ENCODE assay signal across 1 cellular context in the genomic region with DNA sequence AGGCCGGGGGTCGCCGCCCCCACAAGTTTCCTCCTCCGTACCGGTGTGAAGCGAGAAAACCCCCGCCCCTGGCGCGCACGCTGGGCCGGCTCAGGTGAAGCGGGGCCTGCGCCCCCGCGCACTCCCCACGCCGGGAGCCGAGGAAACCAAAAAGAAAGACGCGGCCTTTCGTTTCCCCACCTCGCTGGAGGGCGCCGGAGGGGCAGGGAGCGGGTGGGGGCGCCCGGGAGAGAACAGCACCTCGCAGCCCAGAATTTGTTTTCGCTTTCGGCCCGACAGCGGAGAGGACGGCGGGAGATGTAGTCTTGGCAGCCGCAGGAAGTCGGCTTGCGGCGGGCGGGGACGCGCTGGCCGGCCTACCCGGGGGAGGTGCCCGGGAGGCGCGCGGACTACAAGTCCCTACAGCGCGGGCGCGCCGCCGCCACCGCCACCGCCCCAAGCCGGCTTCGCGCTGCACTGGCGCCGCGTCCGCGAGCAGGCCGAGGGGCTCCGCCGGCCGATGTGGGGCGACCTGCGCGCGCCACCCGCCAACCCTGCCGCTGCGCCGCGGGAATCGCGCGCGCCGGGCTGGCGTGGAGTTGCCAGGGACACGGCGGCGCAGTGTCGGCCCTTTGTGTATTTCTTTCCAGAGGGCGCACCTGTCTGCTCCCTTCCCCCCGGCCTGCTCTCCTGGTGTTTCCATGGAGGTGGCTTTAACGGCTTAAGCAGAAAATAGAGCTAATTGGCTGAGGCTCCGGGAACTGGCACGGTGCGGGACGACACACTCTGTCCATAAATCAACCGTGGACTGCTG.
A peak's percentile ranks its signal among the peaks of the same experiment; 100 is the strongest.
TF ChIP-seq lines count a peak whose summit lies in the region.

A gene with protein sequence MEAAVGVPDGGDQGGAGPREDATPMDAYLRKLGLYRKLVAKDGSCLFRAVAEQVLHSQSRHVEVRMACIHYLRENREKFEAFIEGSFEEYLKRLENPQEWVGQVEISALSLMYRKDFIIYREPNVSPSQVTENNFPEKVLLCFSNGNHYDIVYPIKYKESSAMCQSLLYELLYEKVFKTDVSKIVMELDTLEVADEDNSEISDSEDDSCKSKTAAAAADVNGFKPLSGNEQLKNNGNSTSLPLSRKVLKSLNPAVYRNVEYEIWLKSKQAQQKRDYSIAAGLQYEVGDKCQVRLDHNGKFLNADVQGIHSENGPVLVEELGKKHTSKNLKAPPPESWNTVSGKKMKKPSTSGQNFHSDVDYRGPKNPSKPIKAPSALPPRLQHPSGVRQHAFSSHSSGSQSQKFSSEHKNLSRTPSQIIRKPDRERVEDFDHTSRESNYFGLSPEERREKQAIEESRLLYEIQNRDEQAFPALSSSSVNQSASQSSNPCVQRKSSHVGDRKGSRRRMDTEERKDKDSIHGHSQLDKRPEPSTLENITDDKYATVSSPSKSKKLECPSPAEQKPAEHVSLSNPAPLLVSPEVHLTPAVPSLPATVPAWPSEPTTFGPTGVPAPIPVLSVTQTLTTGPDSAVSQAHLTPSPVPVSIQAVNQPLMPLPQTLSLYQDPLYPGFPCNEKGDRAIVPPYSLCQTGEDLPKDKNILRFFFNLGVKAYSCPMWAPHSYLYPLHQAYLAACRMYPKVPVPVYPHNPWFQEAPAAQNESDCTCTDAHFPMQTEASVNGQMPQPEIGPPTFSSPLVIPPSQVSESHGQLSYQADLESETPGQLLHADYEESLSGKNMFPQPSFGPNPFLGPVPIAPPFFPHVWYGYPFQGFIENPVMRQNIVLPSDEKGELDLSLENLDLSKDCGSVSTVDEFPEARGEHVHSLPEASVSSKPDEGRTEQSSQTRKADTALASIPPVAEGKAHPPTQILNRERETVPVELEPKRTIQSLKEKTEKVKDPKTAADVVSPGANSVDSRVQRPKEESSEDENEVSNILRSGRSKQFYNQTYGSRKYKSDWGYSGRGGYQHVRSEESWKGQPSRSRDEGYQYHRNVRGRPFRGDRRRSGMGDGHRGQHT (minus strand): TSS at position 292 of the 793 bp plus-strand sequence. CDS start 616 bp downstream, outside the sequence.

TF ChIP-seq in HepG2, 621 proteins besides CTCF, POLR2A, EP300 and RAD21 (continued from another document and continues in another):
- TF ChIP-seq ZNF749 (CRISPR knock-in tag; IDR thresholded peaks at IDR 0.05; ENCODE audit: borderline replicate concordance) (peak; percentile 30; the same call in 1 of the 2 replicates), CBX2 (IDR thresholded peaks at IDR 0.05; ENCODE audit: low read depth, low read length) (no peak), CBX2 (CRISPR knock-in tag; IDR thresholded peaks at IDR 0.05; ENCODE audit: low read depth) (no peak), ZNF615 (CRISPR knock-in tag; IDR thresholded peaks at IDR 0.05; ENCODE audit: borderline replicate concordance) (no peak), FOXO1 (CRISPR knock-in tag; IDR thresholded peaks at IDR 0.05) (peak; percentile 48; the same call in 1 of the 2 replicates), NFRKB (IDR thresholded peaks at IDR 0.05) (no peak), EEA1 (CRISPR knock-in tag; IDR thresholded peaks at IDR 0.05; ENCODE audit: borderline replicate concordance) (no peak), ZNF432 (CRISPR knock-in tag; IDR thresholded peaks at IDR 0.05; ENCODE audit: borderline replicate concordance) (no peak), ZNF101 (CRISPR knock-in tag; IDR thresholded peaks at IDR 0.05; ENCODE audit: borderline replicate concordance, low read depth) (no peak), KLF13 (CRISPR knock-in tag; IDR thresholded peaks at IDR 0.05) (no peak), MBNL3 (CRISPR knock-in tag; conservative IDR thresholded peaks at IDR 0.05) (no peak), RFXAP (CRISPR knock-in tag; IDR thresholded peaks at IDR 0.05; ENCODE audit: borderline replicate concordance) (no peak), FOXM1 (CRISPR knock-in tag; IDR thresholded peaks at IDR 0.05) (no peak), ZNF672 (CRISPR knock-in tag; IDR thresholded peaks at IDR 0.05) (no peak), NAIF1 (CRISPR knock-in tag; IDR thresholded peaks at IDR 0.05; ENCODE audit: borderline replicate concordance) (no peak), ASH2L (IDR thresholded peaks at IDR 0.05; ENCODE audit: insufficient read length, low read depth, low read length) (peak; percentile 54), ZNF3 (CRISPR knock-in tag; IDR thresholded peaks at IDR 0.05) (no peak), NR1H2 (CRISPR knock-in tag; IDR thresholded peaks at IDR 0.05; ENCODE audit: borderline replicate concordance, low read depth) (no peak), TCF12 (IDR thresholded peaks at IDR 0.05) (no peak), TCF12 (CRISPR knock-in tag; IDR thresholded peaks at IDR 0.05) (no peak), ZSCAN9 (CRISPR knock-in tag; IDR thresholded peaks at IDR 0.05; ENCODE audit: borderline replicate concordance) (0 out of 2 replicates have a peak, but pooled peaks have one; percentile 48), YEATS2 (CRISPR knock-in tag; IDR thresholded peaks at IDR 0.05; ENCODE audit: borderline replicate concordance) (0 out of 2 replicates have a peak, but pooled peaks have one; percentile 21), ISX (CRISPR knock-in tag; conservative IDR thresholded peaks at IDR 0.05) (no peak), HOXA9 (CRISPR knock-in tag; IDR thresholded peaks at IDR 0.05; ENCODE audit: borderline replicate concordance) (no peak), ZNF382 (CRISPR knock-in tag; IDR thresholded peaks at IDR 0.05; ENCODE audit: borderline replicate concordance) (no peak), MEIS2 (CRISPR knock-in tag; IDR thresholded peaks at IDR 0.05) (peak; percentile 44; the same call in 1 of the 2 replicates), HNRNPK (IDR thresholded peaks at IDR 0.05; ENCODE audit: low read depth, low read length, poor library complexity, severe bottlenecking) (no peak), NFYB (CRISPR knock-in tag; IDR thresholded peaks at IDR 0.05) (no peak), SRSF9 (IDR thresholded peaks at IDR 0.05; ENCODE audit: borderline replicate concordance, insufficient read depth, low read depth, low read length, poor library complexity, severe bottlenecking) (no peak), ARNT (IDR thresholded peaks at IDR 0.05) (no peak), MEIS1 (CRISPR knock-in tag; IDR thresholded peaks at IDR 0.05; ENCODE audit: borderline replicate concordance) (0 out of 2 replicates have a peak, but pooled peaks have one; percentile 47), ARID3A (IDR thresholded peaks at IDR 0.05; ENCODE audit: low read depth, low read length) (no peak), ZNF510 (CRISPR knock-in tag; IDR thresholded peaks at IDR 0.05; ENCODE audit: low read depth) (no peak), EZH2 (conservative IDR thresholded peaks at IDR 0.05; ENCODE audit: low read depth, low read length) (no peak), HES4 (CRISPR knock-in tag; IDR thresholded peaks at IDR 0.05; ENCODE audit: borderline replicate concordance) (0 out of 2 replicates have a peak, but pooled peaks have one; percentile 38), HMG20B (CRISPR knock-in tag; conservative IDR thresholded peaks at IDR 0.05) (no peak), ZNF124 (CRISPR knock-in tag; IDR thresholded peaks at IDR 0.05) (no peak; the same call in none of the 2 replicates), NCOA5 (CRISPR knock-in tag; IDR thresholded peaks at IDR 0.05) (no peak), TMF1 (CRISPR knock-in tag; IDR thresholded peaks at IDR 0.05; ENCODE audit: low read depth) (peak; percentile 32; the same call in 1 of the 2 replicates)
- TF ChIP-seq, protein P1, sequence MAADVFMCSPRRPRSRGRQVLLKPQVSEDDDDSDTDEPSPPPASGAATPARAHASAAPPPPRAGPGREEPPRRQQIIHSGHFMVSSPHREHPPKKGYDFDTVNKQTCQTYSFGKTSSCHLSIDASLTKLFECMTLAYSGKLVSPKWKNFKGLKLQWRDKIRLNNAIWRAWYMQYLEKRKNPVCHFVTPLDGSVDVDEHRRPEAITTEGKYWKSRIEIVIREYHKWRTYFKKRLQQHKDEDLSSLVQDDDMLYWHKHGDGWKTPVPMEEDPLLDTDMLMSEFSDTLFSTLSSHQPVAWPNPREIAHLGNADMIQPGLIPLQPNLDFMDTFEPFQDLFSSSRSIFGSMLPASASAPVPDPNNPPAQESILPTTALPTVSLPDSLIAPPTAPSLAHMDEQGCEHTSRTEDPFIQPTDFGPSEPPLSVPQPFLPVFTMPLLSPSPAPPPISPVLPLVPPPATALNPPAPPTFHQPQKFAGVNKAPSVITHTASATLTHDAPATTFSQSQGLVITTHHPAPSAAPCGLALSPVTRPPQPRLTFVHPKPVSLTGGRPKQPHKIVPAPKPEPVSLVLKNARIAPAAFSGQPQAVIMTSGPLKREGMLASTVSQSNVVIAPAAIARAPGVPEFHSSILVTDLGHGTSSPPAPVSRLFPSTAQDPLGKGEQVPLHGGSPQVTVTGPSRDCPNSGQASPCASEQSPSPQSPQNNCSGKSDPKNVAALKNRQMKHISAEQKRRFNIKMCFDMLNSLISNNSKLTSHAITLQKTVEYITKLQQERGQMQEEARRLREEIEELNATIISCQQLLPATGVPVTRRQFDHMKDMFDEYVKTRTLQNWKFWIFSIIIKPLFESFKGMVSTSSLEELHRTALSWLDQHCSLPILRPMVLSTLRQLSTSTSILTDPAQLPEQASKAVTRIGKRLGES (CRISPR knock-in tag; IDR thresholded peaks at IDR 0.05; ENCODE audit: borderline replicate concordance), result no peak
- TF ChIP-seq, protein P2, sequence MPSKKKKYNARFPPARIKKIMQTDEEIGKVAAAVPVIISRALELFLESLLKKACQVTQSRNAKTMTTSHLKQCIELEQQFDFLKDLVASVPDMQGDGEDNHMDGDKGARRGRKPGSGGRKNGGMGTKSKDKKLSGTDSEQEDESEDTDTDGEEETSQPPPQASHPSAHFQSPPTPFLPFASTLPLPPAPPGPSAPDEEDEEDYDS (CRISPR knock-in tag; IDR thresholded peaks at IDR 0.05), result no peak
- TF ChIP-seq, protein P3, sequence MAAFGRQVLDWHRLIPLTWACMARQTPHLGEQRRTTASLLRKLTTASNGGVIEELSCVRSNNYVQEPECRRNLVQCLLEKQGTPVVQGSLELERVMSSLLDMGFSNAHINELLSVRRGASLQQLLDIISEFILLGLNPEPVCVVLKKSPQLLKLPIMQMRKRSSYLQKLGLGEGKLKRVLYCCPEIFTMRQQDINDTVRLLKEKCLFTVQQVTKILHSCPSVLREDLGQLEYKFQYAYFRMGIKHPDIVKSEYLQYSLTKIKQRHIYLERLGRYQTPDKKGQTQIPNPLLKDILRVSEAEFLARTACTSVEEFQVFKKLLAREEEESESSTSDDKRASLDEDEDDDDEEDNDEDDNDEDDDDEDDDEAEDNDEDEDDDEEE (CRISPR knock-in tag; IDR thresholded peaks at IDR 0.05), result no peak; the same call in 1 of the 2 replicates
- TF ChIP-seq, protein P4, sequence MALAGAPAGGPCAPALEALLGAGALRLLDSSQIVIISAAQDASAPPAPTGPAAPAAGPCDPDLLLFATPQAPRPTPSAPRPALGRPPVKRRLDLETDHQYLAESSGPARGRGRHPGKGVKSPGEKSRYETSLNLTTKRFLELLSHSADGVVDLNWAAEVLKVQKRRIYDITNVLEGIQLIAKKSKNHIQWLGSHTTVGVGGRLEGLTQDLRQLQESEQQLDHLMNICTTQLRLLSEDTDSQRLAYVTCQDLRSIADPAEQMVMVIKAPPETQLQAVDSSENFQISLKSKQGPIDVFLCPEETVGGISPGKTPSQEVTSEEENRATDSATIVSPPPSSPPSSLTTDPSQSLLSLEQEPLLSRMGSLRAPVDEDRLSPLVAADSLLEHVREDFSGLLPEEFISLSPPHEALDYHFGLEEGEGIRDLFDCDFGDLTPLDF (CRISPR knock-in tag; IDR thresholded peaks at IDR 0.05), result peak; percentile 42; the same call in 1 of the 2 replicates
- TF ChIP-seq, protein P5, sequence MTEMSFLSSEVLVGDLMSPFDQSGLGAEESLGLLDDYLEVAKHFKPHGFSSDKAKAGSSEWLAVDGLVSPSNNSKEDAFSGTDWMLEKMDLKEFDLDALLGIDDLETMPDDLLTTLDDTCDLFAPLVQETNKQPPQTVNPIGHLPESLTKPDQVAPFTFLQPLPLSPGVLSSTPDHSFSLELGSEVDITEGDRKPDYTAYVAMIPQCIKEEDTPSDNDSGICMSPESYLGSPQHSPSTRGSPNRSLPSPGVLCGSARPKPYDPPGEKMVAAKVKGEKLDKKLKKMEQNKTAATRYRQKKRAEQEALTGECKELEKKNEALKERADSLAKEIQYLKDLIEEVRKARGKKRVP (CRISPR knock-in tag; IDR thresholded peaks at IDR 0.05), result no peak
- TF ChIP-seq, protein P6, sequence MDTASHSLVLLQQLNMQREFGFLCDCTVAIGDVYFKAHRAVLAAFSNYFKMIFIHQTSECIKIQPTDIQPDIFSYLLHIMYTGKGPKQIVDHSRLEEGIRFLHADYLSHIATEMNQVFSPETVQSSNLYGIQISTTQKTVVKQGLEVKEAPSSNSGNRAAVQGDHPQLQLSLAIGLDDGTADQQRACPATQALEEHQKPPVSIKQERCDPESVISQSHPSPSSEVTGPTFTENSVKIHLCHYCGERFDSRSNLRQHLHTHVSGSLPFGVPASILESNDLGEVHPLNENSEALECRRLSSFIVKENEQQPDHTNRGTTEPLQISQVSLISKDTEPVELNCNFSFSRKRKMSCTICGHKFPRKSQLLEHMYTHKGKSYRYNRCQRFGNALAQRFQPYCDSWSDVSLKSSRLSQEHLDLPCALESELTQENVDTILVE (CRISPR knock-in tag; IDR thresholded peaks at IDR 0.05), result no peak
- TF ChIP-seq, protein P7, sequence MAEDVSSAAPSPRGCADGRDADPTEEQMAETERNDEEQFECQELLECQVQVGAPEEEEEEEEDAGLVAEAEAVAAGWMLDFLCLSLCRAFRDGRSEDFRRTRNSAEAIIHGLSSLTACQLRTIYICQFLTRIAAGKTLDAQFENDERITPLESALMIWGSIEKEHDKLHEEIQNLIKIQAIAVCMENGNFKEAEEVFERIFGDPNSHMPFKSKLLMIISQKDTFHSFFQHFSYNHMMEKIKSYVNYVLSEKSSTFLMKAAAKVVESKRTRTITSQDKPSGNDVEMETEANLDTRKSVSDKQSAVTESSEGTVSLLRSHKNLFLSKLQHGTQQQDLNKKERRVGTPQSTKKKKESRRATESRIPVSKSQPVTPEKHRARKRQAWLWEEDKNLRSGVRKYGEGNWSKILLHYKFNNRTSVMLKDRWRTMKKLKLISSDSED (CRISPR knock-in tag; IDR thresholded peaks at IDR 0.05), result no peak
- TF ChIP-seq, protein P8, sequence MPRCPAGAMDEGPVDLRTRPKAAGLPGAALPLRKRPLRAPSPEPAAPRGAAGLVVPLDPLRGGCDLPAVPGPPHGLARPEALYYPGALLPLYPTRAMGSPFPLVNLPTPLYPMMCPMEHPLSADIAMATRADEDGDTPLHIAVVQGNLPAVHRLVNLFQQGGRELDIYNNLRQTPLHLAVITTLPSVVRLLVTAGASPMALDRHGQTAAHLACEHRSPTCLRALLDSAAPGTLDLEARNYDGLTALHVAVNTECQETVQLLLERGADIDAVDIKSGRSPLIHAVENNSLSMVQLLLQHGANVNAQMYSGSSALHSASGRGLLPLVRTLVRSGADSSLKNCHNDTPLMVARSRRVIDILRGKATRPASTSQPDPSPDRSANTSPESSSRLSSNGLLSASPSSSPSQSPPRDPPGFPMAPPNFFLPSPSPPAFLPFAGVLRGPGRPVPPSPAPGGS (CRISPR knock-in tag; IDR thresholded peaks at IDR 0.05), result no peak
